Comparison of ENCODE assay signal across 8 cellular contexts in genomic region chr5:6582507-6583048, GRCh38. TPM values are rescaled to one million over a fixed set of nuclear protein-coding genes. Genes with fewer than 3 reads are reported as not detected.
DNase-seq lines count a peak whose midpoint lies in the region; ATAC-seq, FAIRE-seq and TF ChIP-seq lines count a peak whose summit lies in the region.

No MANE protein-coding gene starts in this region.

- H3K27me3 ChIP-seq in thymus (ENCODE audit: control insufficient read depth, insufficient read depth), result peaks cover 31% of the 10 kb centered on the region

- H3K4me1 Mint-ChIP-seq in brain, result peaks cover 10% of the 10 kb centered on the region
- peaks cover 4% of the 10 kb centered on the region for H3K4me1 Mint-ChIP-seq in memory B cell

- H3K27ac Mint-ChIP-seq in brain (peak overlapping the region in 2 of 5 experiments; percentile 48 to 96), memory B cell (no peak overlapping the region)

- no peak for TF ChIP-seq POLR2A in GM18505 (IDR thresholded peaks at IDR 0.05; ENCODE audit: borderline replicate concordance, extremely low read depth, insufficient read depth, insufficient read length)
- TF ChIP-seq POLR2A in GM12891 (IDR thresholded peaks at IDR 0.05; ENCODE audit: low read depth, low read length), result no peak

- no peak for FAIRE-seq in GM12891 (lab: Jason Lieb, UNC)

- ATAC-seq in memory B cell (ENCODE audit: low read depth), result no peak
- ATAC-seq in HG02623 (IDR thresholded peaks at IDR 0.05; ENCODE audit: unreplicated experiment), result no peak
- ATAC-seq in GM18505 (IDR thresholded peaks at IDR 0.05; ENCODE audit: unreplicated experiment), result no peak

- peaks cover 2% of the 10 kb centered on the region for H3K9me3 ChIP-seq in thymus (ENCODE audit: control insufficient read depth)

- H3K4me3 Mint-ChIP-seq in brain (peak overlapping the region; percentile 24 to 67 (median 39)), memory B cell (peak overlapping the region; percentile 29)

- WGBS in thymus, result 56% methylated on average over 30 of the region's 30 CpGs

- H3K27me3 Mint-ChIP-seq in brain (peaks cover 28% of the 10 kb centered on the region), memory B cell (peaks cover 18% of the 10 kb centered on the region)

- H3K4me3 ChIP-seq in thymus (ENCODE audit: low read length), result peak overlapping the region; percentile 32

- H3K36me3 Mint-ChIP-seq in brain, result no peaks in the 10 kb centered on the region
- no peaks in the 10 kb centered on the region for H3K36me3 Mint-ChIP-seq in memory B cell

- TF ChIP-seq CTCF in brain (conservative IDR thresholded peaks at IDR 0.05), result no peak

- DNase-seq in NCI-H510A treated with DMSO at 0.1 percent for 48 hours (lab: John Stamatoyannopoulos, UW), result peak; percentile 59
- no peak for DNase-seq in NCI-H510A (lab: John Stamatoyannopoulos, UW)
- DNase-seq in memory B cell (ENCODE audit: low spot score in 2 of 2), result peak in 1 of 2 donors; percentile 22
- no peak for DNase-seq in GM12891 (ENCODE audit: insufficient read length, low spot score)

- peaks cover 3% of the 10 kb centered on the region for H3K4me1 ChIP-seq in thymus (ENCODE audit: control insufficient read depth, insufficient read depth, low read length)

- no peak overlapping the region for H3K27ac ChIP-seq in thymus (ENCODE audit: low read depth)

- peaks cover 0 to 11% (median 4%) of the 10 kb centered on the region in 5 experiments for H3K9me3 Mint-ChIP-seq in brain
- H3K9me3 Mint-ChIP-seq in memory B cell, result no peaks in the 10 kb centered on the region

- no peaks in the 10 kb centered on the region for H3K36me3 ChIP-seq in thymus (ENCODE audit: control insufficient read depth, insufficient read depth)

TF ChIP-seq in GM12891, 5 proteins besides CTCF, POLR2A, EP300 and RAD21:
- TF ChIP-seq POLR2AphosphoS5 (IDR thresholded peaks at IDR 0.05; ENCODE audit: low read depth, low read length) (no peak), PAX5 (IDR thresholded peaks at IDR 0.05; ENCODE audit: insufficient read depth, low read length, severe bottlenecking) (no peak), SPI1 (IDR thresholded peaks at IDR 0.05; ENCODE audit: low read depth, low read length) (no peak), TAF1 (IDR thresholded peaks at IDR 0.05; ENCODE audit: low read depth, low read length) (no peak), POU2F2 (IDR thresholded peaks at IDR 0.05; ENCODE audit: low read depth, low read length) (no peak)

RNA-seq across cellular contexts. Expression of gene NSUN2, which starts 50.3 kb away (rescaled TPM):
- polyA plus RNA-seq in brain (ENCODE audit: insufficient read depth, low read depth, low replicate concordance) (27.8 TPM), thymus (68.1 TPM)
- polyA plus RNA-seq in GM12891 (2012; ENCODE audit: low read depth, missing spikeins), result 53.8 TPM

RNA-seq across cellular contexts. Expression of gene SRD5A1, which starts 50.7 kb away (rescaled TPM):
- polyA plus RNA-seq in brain (ENCODE audit: insufficient read depth, low read depth, low replicate concordance), result 32.4 TPM
- 10.2 TPM for polyA plus RNA-seq in thymus
- polyA plus RNA-seq in GM12891 (2012; ENCODE audit: low read depth, missing spikeins), result 8.2 TPM
